In genomic region chr5:154143121-154143725, GRCh38 we compare ENCODE assay signal across 20 cellular contexts.
"Had no signal": no experiment of that assay in that cellular context is flagged by ENCODE, and none has a peak within 500 bp of the region (broad histone marks: within the 10 kb centered on the region; RNA-seq: fewer than 3 reads in every experiment).

No MANE protein-coding gene starts in this region.

- H3K36me3 Mint-ChIP-seq: natural killer cell treated with Interleukin-12 subunit alpha and Interleukin-12 subunit beta and Interleukin-15 and Interleukin-18, amount 100 ng/mL, for 72 hours had no signal

- FAIRE-seq: endometrium had no signal

- H3K9me3 Mint-ChIP-seq: activated naive CD8-positive, alpha-beta T cell treated with anti-CD3 and anti-CD28 coated beads, Interleukin-2, amount 50 U/mL, for 24 hours; activated T-helper 17 cell treated with anti-CD3 and anti-CD28 coated beads, Interleukin-2, amount 50 U/mL, for 72 hours; natural killer cell treated with Interleukin-12 subunit alpha and Interleukin-12 subunit beta and Interleukin-15 and Interleukin-18, amount 100 ng/mL, for 72 hours; stimulated activated naive CD8-positive, alpha-beta T cell treated with anti-CD3 and anti-CD28 coated beads, Interleukin-15, amount 100 ng/mL, for 72 hours had no signal

- ATAC-seq: activated CD4-positive, CD25-positive, alpha-beta regulatory T cell treated with anti-CD3 and anti-CD28 coated beads, Interleukin-2, amount 50 U/mL, for 24 hours; activated naive CD8-positive, alpha-beta T cell treated with anti-CD3 and anti-CD28 coated beads, Interleukin-2, amount 50 U/mL, for 24 hours; activated T-helper 17 cell treated with anti-CD3 and anti-CD28 coated beads, Interleukin-2, amount 50 U/mL, for 72 hours; left lobe of liver; natural killer cell treated with Interleukin-12 subunit alpha and Interleukin-12 subunit beta and Interleukin-15 and Interleukin-18, amount 100 ng/mL, for 72 hours; SK-N-SH treated with all-trans-retinoic acid at 6 μM for 48 hours; stimulated activated naive CD8-positive, alpha-beta T cell treated with anti-CD3 and anti-CD28 coated beads, Interleukin-15, amount 100 ng/mL, for 72 hours had no signal

- H3K9me3 ChIP-seq: colonic mucosa, prostate gland, sigmoid colon, spleen, upper lobe of left lung had no signal

- DNase-seq: activated naive CD4-positive, alpha-beta T cell treated with Interleukin-2 at 50 U/mL for 16 hours; activated naive CD8-positive, alpha-beta T cell treated with anti-CD3 and anti-CD28 coated beads, Interleukin-2, amount 50 U/mL, for 24 hours; activated T-cell treated with anti-CD3 and anti-CD28 coated beads for 4 hours; aorta; colonic mucosa; mesenchymal stem cell; sigmoid colon; spleen; stimulated activated naive CD8-positive, alpha-beta T cell treated with anti-CD3 and anti-CD28 coated beads, Interleukin-15, amount 100 ng/mL, for 72 hours; T-helper 1 cell; T1000; upper lobe of left lung had no signal

- H3K4me1 Mint-ChIP-seq: activated naive CD8-positive, alpha-beta T cell treated with anti-CD3 and anti-CD28 coated beads, Interleukin-2, amount 50 U/mL, for 24 hours; activated T-helper 17 cell treated with anti-CD3 and anti-CD28 coated beads, Interleukin-2, amount 50 U/mL, for 72 hours; stimulated activated naive CD8-positive, alpha-beta T cell treated with anti-CD3 and anti-CD28 coated beads, Interleukin-15, amount 100 ng/mL, for 72 hours had no signal

- H3K4me3 ChIP-seq: cardiac muscle cell, colonic mucosa, prostate gland, sigmoid colon, spleen, upper lobe of left lung had no signal

- H3K27ac ChIP-seq: cardiac muscle cell, colonic mucosa, prostate gland, sigmoid colon, spleen, upper lobe of left lung had no signal

- H3K4me1 ChIP-seq: colonic mucosa, prostate gland, spleen, upper lobe of left lung had no signal

- H3K36me3 ChIP-seq: cardiac muscle cell, colonic mucosa, prostate gland, sigmoid colon, spleen, upper lobe of left lung had no signal

- H3K27ac Mint-ChIP-seq: activated naive CD8-positive, alpha-beta T cell treated with anti-CD3 and anti-CD28 coated beads, Interleukin-2, amount 50 U/mL, for 24 hours; activated T-helper 17 cell treated with anti-CD3 and anti-CD28 coated beads, Interleukin-2, amount 50 U/mL, for 72 hours; natural killer cell treated with Interleukin-12 subunit alpha and Interleukin-12 subunit beta and Interleukin-15 and Interleukin-18, amount 100 ng/mL, for 72 hours; stimulated activated naive CD8-positive, alpha-beta T cell treated with anti-CD3 and anti-CD28 coated beads, Interleukin-15, amount 100 ng/mL, for 72 hours had no signal

- H3K4me3 Mint-ChIP-seq: activated naive CD8-positive, alpha-beta T cell treated with anti-CD3 and anti-CD28 coated beads, Interleukin-2, amount 50 U/mL, for 24 hours; activated T-helper 17 cell treated with anti-CD3 and anti-CD28 coated beads, Interleukin-2, amount 50 U/mL, for 72 hours; natural killer cell treated with Interleukin-12 subunit alpha and Interleukin-12 subunit beta and Interleukin-15 and Interleukin-18, amount 100 ng/mL, for 72 hours; stimulated activated naive CD8-positive, alpha-beta T cell treated with anti-CD3 and anti-CD28 coated beads, Interleukin-15, amount 100 ng/mL, for 72 hours had no signal

- H3K27me3 ChIP-seq: cardiac muscle cell, colonic mucosa, sigmoid colon, upper lobe of left lung had no signal
